Comparison of ENCODE assay signal across 17 cellular contexts in genomic region chr6:30073489-30074240, GRCh38. TPM values are rescaled to one million over a fixed set of nuclear protein-coding genes. Genes with fewer than 3 reads are reported as not detected.
DNase-seq lines count a peak whose midpoint lies in the region; ATAC-seq and TF ChIP-seq lines count a peak whose summit lies in the region.
"Had no signal": no experiment of that assay in that cellular context is flagged by ENCODE, and none has a peak within 500 bp of the region (broad histone marks: within the 10 kb centered on the region; RNA-seq: fewer than 3 reads in every experiment).

No MANE protein-coding gene starts in this region.

- TF ChIP-seq CTCF in type B pancreatic cell (conservative IDR thresholded peaks at IDR 0.05): no peak

- H3K9me3 Mint-ChIP-seq in activated naive CD8-positive, alpha-beta T cell (ENCODE audit: low read depth): no peaks in the 10 kb centered on the region
- no peaks in the 10 kb centered on the region for H3K9me3 Mint-ChIP-seq in activated naive CD8-positive, alpha-beta T cell treated with anti-CD3 and anti-CD28 coated beads, Interleukin-2, amount 50 U/mL, for 24 hours
- no peaks in the 10 kb centered on the region for H3K9me3 Mint-ChIP-seq in activated T-helper 1 cell treated with anti-CD3 and anti-CD28 coated beads, Interleukin-12 subunit alpha, Interleukin-12 subunit beta, Interleukin-2, Interleukin-4 antibody, amounts not matched to agents 30 ng/mL and 10 ng/mL and 1 ng/mL, durations not matched to agents 14 hours and 24 hours and 36 hours
- peaks cover 6% of the 10 kb centered on the region for H3K9me3 Mint-ChIP-seq in type B pancreatic cell

- peaks cover 65% of the 10 kb centered on the region for H3K4me1 Mint-ChIP-seq in activated naive CD8-positive, alpha-beta T cell (ENCODE audit: low read depth)
- H3K4me1 Mint-ChIP-seq in activated naive CD8-positive, alpha-beta T cell treated with anti-CD3 and anti-CD28 coated beads, Interleukin-2, amount 50 U/mL, for 24 hours: peaks cover 39% of the 10 kb centered on the region
- H3K4me1 Mint-ChIP-seq in activated T-helper 1 cell treated with anti-CD3 and anti-CD28 coated beads, Interleukin-12 subunit alpha, Interleukin-12 subunit beta, Interleukin-2, Interleukin-4 antibody, amounts not matched to agents 30 ng/mL and 10 ng/mL and 1 ng/mL, durations not matched to agents 14 hours and 24 hours and 36 hours (ENCODE audit: low read depth): peaks cover 47% of the 10 kb centered on the region
- peaks cover 14% of the 10 kb centered on the region for H3K4me1 Mint-ChIP-seq in type B pancreatic cell (ENCODE audit: unreplicated experiment)

- H3K27ac Mint-ChIP-seq in activated naive CD8-positive, alpha-beta T cell: no peak overlapping the region
- no peak overlapping the region for H3K27ac Mint-ChIP-seq in activated naive CD8-positive, alpha-beta T cell treated with anti-CD3 and anti-CD28 coated beads, Interleukin-2, amount 50 U/mL, for 24 hours
- H3K27ac Mint-ChIP-seq in activated T-helper 1 cell treated with anti-CD3 and anti-CD28 coated beads, Interleukin-12 subunit alpha, Interleukin-12 subunit beta, Interleukin-2, Interleukin-4 antibody, amounts not matched to agents 30 ng/mL and 10 ng/mL and 1 ng/mL, durations not matched to agents 14 hours and 24 hours and 36 hours: no peak overlapping the region
- no peak overlapping the region for H3K27ac Mint-ChIP-seq in type B pancreatic cell

- no peak for ATAC-seq in activated naive CD8-positive, alpha-beta T cell treated with anti-CD3 and anti-CD28 coated beads, Interleukin-2, amount 50 U/mL, for 24 hours
- no peak for ATAC-seq in GM21737 (IDR thresholded peaks at IDR 0.05; ENCODE audit: unreplicated experiment)

- peak overlapping the region; percentile 75; the same call in 1 of the 2 replicates for H3K4me3 ChIP-seq in iPS-18c (ENCODE audit: insufficient read depth, low read depth, low read length)
- H3K4me3 ChIP-seq: HAP-1 had no signal

- H3K4me3 Mint-ChIP-seq in activated naive CD8-positive, alpha-beta T cell: peak overlapping the region; percentile 65
- H3K4me3 Mint-ChIP-seq in activated naive CD8-positive, alpha-beta T cell treated with anti-CD3 and anti-CD28 coated beads, Interleukin-2, amount 50 U/mL, for 24 hours: no peak overlapping the region
- H3K4me3 Mint-ChIP-seq in activated T-helper 1 cell treated with anti-CD3 and anti-CD28 coated beads, Interleukin-12 subunit alpha, Interleukin-12 subunit beta, Interleukin-2, Interleukin-4 antibody, amounts not matched to agents 30 ng/mL and 10 ng/mL and 1 ng/mL, durations not matched to agents 14 hours and 24 hours and 36 hours: peak overlapping the region; percentile 9
- H3K4me3 Mint-ChIP-seq in type B pancreatic cell: peak overlapping the region; percentile 82

- no peaks in the 10 kb centered on the region for H3K9me3 ChIP-seq in iPS-18c (ENCODE audit: control insufficient read depth, insufficient read depth, low read length)
- H3K9me3 ChIP-seq: HAP-1 had no signal

- H3K36me3 Mint-ChIP-seq in activated naive CD8-positive, alpha-beta T cell: peaks cover 23% of the 10 kb centered on the region
- peaks cover 16% of the 10 kb centered on the region for H3K36me3 Mint-ChIP-seq in activated naive CD8-positive, alpha-beta T cell treated with anti-CD3 and anti-CD28 coated beads, Interleukin-2, amount 50 U/mL, for 24 hours (ENCODE audit: low read depth)
- peaks cover 32% of the 10 kb centered on the region for H3K36me3 Mint-ChIP-seq in activated T-helper 1 cell treated with anti-CD3 and anti-CD28 coated beads, Interleukin-12 subunit alpha, Interleukin-12 subunit beta, Interleukin-2, Interleukin-4 antibody, amounts not matched to agents 30 ng/mL and 10 ng/mL and 1 ng/mL, durations not matched to agents 14 hours and 24 hours and 36 hours (ENCODE audit: low read depth)
- peaks cover 30% of the 10 kb centered on the region for H3K36me3 Mint-ChIP-seq in type B pancreatic cell

- intact Hi-C loops in activated T-helper 1 cell treated with anti-CD3 and anti-CD28 coated beads, Interleukin-12 subunit alpha, Interleukin-12 subunit beta, Interleukin-2, Interleukin-4 antibody, amounts not matched to agents 30 ng/mL and 10 ng/mL and 1 ng/mL, durations not matched to agents 14 hours and 24 hours and 36 hours (cut with micrococcal nuclease): no loop called here

- peaks cover 37% of the 10 kb centered on the region for H3K27me3 Mint-ChIP-seq in activated naive CD8-positive, alpha-beta T cell
- peaks cover 73% of the 10 kb centered on the region for H3K27me3 Mint-ChIP-seq in activated naive CD8-positive, alpha-beta T cell treated with anti-CD3 and anti-CD28 coated beads, Interleukin-2, amount 50 U/mL, for 24 hours
- peaks cover 74% of the 10 kb centered on the region for H3K27me3 Mint-ChIP-seq in activated T-helper 1 cell treated with anti-CD3 and anti-CD28 coated beads, Interleukin-12 subunit alpha, Interleukin-12 subunit beta, Interleukin-2, Interleukin-4 antibody, amounts not matched to agents 30 ng/mL and 10 ng/mL and 1 ng/mL, durations not matched to agents 14 hours and 24 hours and 36 hours (ENCODE audit: insufficient read depth)
- peaks cover 91% of the 10 kb centered on the region for H3K27me3 Mint-ChIP-seq in type B pancreatic cell

- DNase-seq in activated naive CD8-positive, alpha-beta T cell treated with anti-CD3 and anti-CD28 coated beads, Interleukin-2, amount 50 U/mL, for 24 hours: no peak
- DNase-seq in activated T-helper 1 cell treated with anti-CD3 and anti-CD28 coated beads, Interleukin-12 subunit alpha, Interleukin-12 subunit beta, Interleukin-2, Interleukin-4 antibody, amounts not matched to agents 30 ng/mL and 10 ng/mL and 1 ng/mL, durations not matched to agents 14 hours and 24 hours and 36 hours (ENCODE audit: low spot score): no peak
- no peak for DNase-seq in type B pancreatic cell (ENCODE audit: extremely low spot score, unreplicated experiment)
- no peak for DNase-seq in NCI-H774 (lab: John Stamatoyannopoulos, UW)
- no peak for DNase-seq in NK-92 treated with Interleukin-12 subunit alpha and Interleukin-12 subunit beta, amount 100 ng/mL, for 24 hours (lab: John Stamatoyannopoulos, UW)
- DNase-seq: DND-41; effector memory CD4-positive, alpha-beta T cell; NCI-H1092; NCI-H510A treated with DMSO at 0.1 percent for 48 hours; SIG-M5; stimulated activated naive CD4-positive, alpha-beta T cell treated with Interleukin-2 at 50 U/mL for 16 hours had no signal

RNA-seq across cellular contexts. Expression of gene RNF39, which starts 1.9 kb away (rescaled TPM):
- not detected in 2 replicates for total RNA-seq in activated T-helper 1 cell treated with anti-CD3 and anti-CD28 coated beads, Interleukin-12 subunit alpha, Interleukin-12 subunit beta, Interleukin-2, Interleukin-4 antibody, amounts not matched to agents 30 ng/mL and 10 ng/mL and 1 ng/mL, durations not matched to agents 14 hours and 24 hours and 36 hours
- total RNA-seq in type B pancreatic cell (ENCODE audit: low replicate concordance): 1.5 TPM in 2 replicates
- total RNA-seq: glomerular endothelial cell, pulmonary artery endothelial cell had no signal

RNA-seq across cellular contexts. Expression of gene PPP1R11, which starts 6.7 kb away (rescaled TPM):
- 69.8 and 71.0 TPM in 2 replicates for total RNA-seq in activated T-helper 1 cell treated with anti-CD3 and anti-CD28 coated beads, Interleukin-12 subunit alpha, Interleukin-12 subunit beta, Interleukin-2, Interleukin-4 antibody, amounts not matched to agents 30 ng/mL and 10 ng/mL and 1 ng/mL, durations not matched to agents 14 hours and 24 hours and 36 hours
- total RNA-seq in type B pancreatic cell (ENCODE audit: low replicate concordance): 40.0 and 48.6 TPM in 2 replicates

RNA-seq across cellular contexts. Expression of gene POLR1H, which starts 12.6 kb away (rescaled TPM):
- total RNA-seq in activated T-helper 1 cell treated with anti-CD3 and anti-CD28 coated beads, Interleukin-12 subunit alpha, Interleukin-12 subunit beta, Interleukin-2, Interleukin-4 antibody, amounts not matched to agents 30 ng/mL and 10 ng/mL and 1 ng/mL, durations not matched to agents 14 hours and 24 hours and 36 hours: 79.7 and 82.7 TPM in 2 replicates
- 23.7 and 37.3 TPM in 2 replicates for total RNA-seq in type B pancreatic cell (ENCODE audit: low replicate concordance)

RNA-seq across cellular contexts. Expression of gene TRIM31, which starts 39.2 kb away (rescaled TPM):
- total RNA-seq in activated T-helper 1 cell treated with anti-CD3 and anti-CD28 coated beads, Interleukin-12 subunit alpha, Interleukin-12 subunit beta, Interleukin-2, Interleukin-4 antibody, amounts not matched to agents 30 ng/mL and 10 ng/mL and 1 ng/mL, durations not matched to agents 14 hours and 24 hours and 36 hours: not detected in 2 replicates
- 1.8 and 3.8 TPM in 2 replicates for total RNA-seq in type B pancreatic cell (ENCODE audit: low replicate concordance)
- total RNA-seq: glomerular endothelial cell, pulmonary artery endothelial cell had no signal
